8 cellular contexts compared by ENCODE assay signal in the genomic region with DNA sequence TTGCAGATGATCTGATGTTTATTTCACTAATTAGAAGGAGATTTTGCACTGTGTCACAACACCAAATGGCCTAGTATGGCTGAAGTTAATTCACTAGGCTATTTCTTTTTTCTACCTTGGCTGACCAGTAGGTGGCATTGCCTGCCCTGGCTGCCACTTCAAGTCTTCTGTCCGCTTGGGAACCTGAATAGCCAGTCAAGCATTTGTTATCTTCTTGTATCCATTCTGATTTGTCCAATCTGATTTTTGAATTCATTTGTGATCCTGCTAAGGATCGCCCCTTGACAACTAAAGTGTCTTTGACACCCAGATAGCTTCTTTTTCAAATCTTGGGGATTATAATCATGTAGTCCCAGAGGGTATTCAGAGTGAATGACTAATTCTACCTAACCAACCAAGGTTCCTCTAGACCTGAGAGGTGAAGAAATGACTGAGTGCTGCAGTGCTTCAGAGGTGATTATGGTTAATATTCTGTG.
DNase-seq lines count a peak whose midpoint lies in the region; ATAC-seq, FAIRE-seq and TF ChIP-seq lines count a peak whose summit lies in the region.

No MANE protein-coding gene starts in this region.

- intact Hi-C loops in activated naive CD4-positive, alpha-beta T cell treated with anti-CD3 and anti-CD28 coated beads for 36 hours (cut with micrococcal nuclease), result loop anchor here (1.0 to 10.0 kb wide), 3 partner anchors 190 to 531 kb away; no protein-coding TSS in a partner anchor
- intact Hi-C loops in posterior cingulate gyrus (cut with DNase I), result loop anchor here (1.0 to 2.0 kb wide), 2 partner anchors 462 to 532 kb away; no protein-coding TSS in a partner anchor

- no peak overlapping the region for H3K27ac Mint-ChIP-seq in activated naive CD4-positive, alpha-beta T cell treated with anti-CD3 and anti-CD28 coated beads for 36 hours
- H3K27ac Mint-ChIP-seq in glutamatergic neuron (ENCODE audit: unreplicated experiment), result no peak overlapping the region

- peaks cover 21% of the 10 kb centered on the region for H3K4me1 Mint-ChIP-seq in activated naive CD4-positive, alpha-beta T cell treated with anti-CD3 and anti-CD28 coated beads for 36 hours (ENCODE audit: low read depth)
- H3K4me1 Mint-ChIP-seq in glutamatergic neuron (ENCODE audit: low read depth, unreplicated experiment), result no peaks in the 10 kb centered on the region

- peaks cover 3% of the 10 kb centered on the region for H3K27me3 Mint-ChIP-seq in activated naive CD4-positive, alpha-beta T cell treated with anti-CD3 and anti-CD28 coated beads for 36 hours (ENCODE audit: low read depth)
- H3K27me3 Mint-ChIP-seq in glutamatergic neuron (ENCODE audit: unreplicated experiment), result no peaks in the 10 kb centered on the region

- TF ChIP-seq CTCF in glutamatergic neuron (IDR thresholded peaks at IDR 0.05; ENCODE audit: partially characterized antibody, unreplicated experiment), result peak; percentile 84

- no peaks in the 10 kb centered on the region for H3K9me3 Mint-ChIP-seq in activated naive CD4-positive, alpha-beta T cell treated with anti-CD3 and anti-CD28 coated beads for 36 hours
- H3K9me3 Mint-ChIP-seq in glutamatergic neuron (ENCODE audit: unreplicated experiment), result no peaks in the 10 kb centered on the region

- CTCF ChIA-PET in activated naive CD4-positive, alpha-beta T cell treated with anti-CD3 and anti-CD28 coated beads for 36 hours (lab: Charles Lee), result interaction anchor here (0.5 to 8.3 kb wide), 17 partner anchors 9 to 529 kb away, joined by 3 to 60 read pairs (median 3); no protein-coding TSS in a partner anchor

- ATAC-seq in GM19468 (IDR thresholded peaks at IDR 0.05; ENCODE audit: extremely low read depth, unreplicated experiment), result peak; percentile 39
- peak; percentile 89 for ATAC-seq in HG03457 (IDR thresholded peaks at IDR 0.05; ENCODE audit: unreplicated experiment)

- no peaks in the 10 kb centered on the region for H3K36me3 Mint-ChIP-seq in activated naive CD4-positive, alpha-beta T cell treated with anti-CD3 and anti-CD28 coated beads for 36 hours (ENCODE audit: low read depth)
- no peaks in the 10 kb centered on the region for H3K36me3 Mint-ChIP-seq in glutamatergic neuron (ENCODE audit: unreplicated experiment)

- DNase-seq in NCI-H748 treated with DMSO at 0.1 percent for 48 hours (lab: John Stamatoyannopoulos, UW) (peak; percentile 40), glutamatergic neuron (peak; percentile 39), posterior cingulate gyrus (peak in 9 of 10 donors; percentile 23 to 93 (median 48)), NCI-H1436 treated with DMSO at 0.1 percent for 48 hours (lab: John Stamatoyannopoulos, UW) (no peak)
- DNase-seq in activated naive CD4-positive, alpha-beta T cell treated with anti-CD3 and anti-CD28 coated beads for 36 hours, result peak; percentile 60

- no peak overlapping the region for H3K4me3 Mint-ChIP-seq in activated naive CD4-positive, alpha-beta T cell treated with anti-CD3 and anti-CD28 coated beads for 36 hours
- no peak overlapping the region for H3K4me3 Mint-ChIP-seq in glutamatergic neuron (ENCODE audit: unreplicated experiment)

- peak; percentile 71 for FAIRE-seq in G401.6 (lab: Jason Lieb, UNC)
